In genomic region chr12:122460061-122460460, GRCh38 we compare ENCODE assay signal across 29 cellular contexts.
"Had no signal": no experiment of that assay in that cellular context is flagged by ENCODE, and none has a peak within 500 bp of the region (broad histone marks: within the 10 kb centered on the region; RNA-seq: fewer than 3 reads in every experiment).

No MANE protein-coding gene starts in this region.

- ATAC-seq: body of pancreas, PC-3 had no signal

- H3K27ac ChIP-seq: body of pancreas, breast epithelium, Peyer's patch, SK-N-MC, WERI-Rb-1 had no signal

- H3K4me1 ChIP-seq: breast epithelium, Peyer's patch had no signal

- H3K4me3 ChIP-seq: body of pancreas, breast epithelium, Peyer's patch, SK-N-MC had no signal

- H3K27me3 ChIP-seq: body of pancreas, breast epithelium, Peyer's patch had no signal

- FAIRE-seq: astrocyte had no signal

- H3K9me3 ChIP-seq: body of pancreas, breast epithelium, Peyer's patch had no signal

- DNase-seq: activated CD4-positive, alpha-beta memory T cell treated with anti-CD3 and anti-CD28 coated beads, Interleukin-2, amount 10 ng/mL, durations not matched to agents 7 days and 5 days; activated CD4-positive, alpha-beta T cell treated with anti-CD3 and anti-CD28 coated beads for 1 hour; activated CD4-positive, alpha-beta T cell treated with anti-CD3 and anti-CD28 coated beads for 48 hours; activated CD4-positive, CD25-positive, alpha-beta regulatory T cell; activated CD8-positive, alpha-beta memory T cell treated with anti-CD3 and anti-CD28 coated beads for 24 hours; activated gamma-delta T cell; activated naive CD4-positive, alpha-beta T cell treated with Interleukin-2 at 50 U/mL for 16 hours; activated T-cell treated with anti-CD3 and anti-CD28 coated beads, Interleukin-2, amount 50 U/mL, for 24 hours; body of pancreas; NCI-H1092 treated with DMSO at 0.1 percent for 48 hours; NCI-H1417 treated with DMSO at 0.1 percent for 48 hours; NCI-H1694; NCI-H1930; NCI-H2081 treated with DMSO at 0.1 percent for 48 hours; NCI-H226; NCI-H446 treated with DMSO at 0.1 percent for 48 hours; NCI-H524; NCI-H69; NCI-H82; PC-3; Right ventricle myocardium superior; RPMI8226; T1000; WERI-Rb-1 had no signal

- H3K9ac ChIP-seq: KMS-11 had no signal

- H3K36me3 ChIP-seq: breast epithelium, Peyer's patch, WERI-Rb-1 had no signal
